In genomic region chr20:63613863-63614597, GRCh38 we compare ENCODE assay signal across 8 cellular contexts. TPM values are rescaled to one million over a fixed set of nuclear protein-coding genes. Genes with fewer than 3 reads are reported as not detected.
DNase-seq lines count a peak whose midpoint lies in the region; ATAC-seq, FAIRE-seq and TF ChIP-seq lines count a peak whose summit lies in the region.
"Not testable (repeated sequence)": the region's sequence is repeated elsewhere in the genome, so short reads cannot be mapped to it uniquely, and the experiment has no call there.

No MANE protein-coding gene starts in this region.

- POLR2A ChIA-PET in HCT116 (lab: Charles Lee) = not testable (repeated sequence)
- POLR2A ChIA-PET in PC-3 (lab: Charles Lee; ENCODE audit: unreplicated experiment) = interaction anchor here (0.5 to 0.7 kb wide), 2 partner anchors 72 to 136 kb away, joined by 3 to 5 read pairs; no protein-coding TSS in a partner anchor

- peak overlapping the region; percentile 25; the same call in 1 of the 2 replicates for H3K4me3 ChIP-seq in BLaER1
- not testable (repeated sequence) for H3K4me3 ChIP-seq in HCT116 (replicated peaks in 1 of 2; ENCODE audit: low read depth in 1 of 2, low read length in 2 of 2); PC-3 (ENCODE audit: low read length); astrocyte of the cerebellum (ENCODE audit: low read depth, low read length); fibroblast of lung (replicated peaks in 1 of 4; ENCODE audit: control extremely low read depth in 1 of 4, insufficient read depth in 1 of 4, low read depth in 3 of 4, low read length in 4 of 4); kidney (ENCODE audit: low read length in 2 of 2); parathyroid adenoma (ENCODE audit: low read depth, low read length); transverse colon

- H3K4me2 ChIP-seq in BLaER1 = peak overlapping the region; percentile 84
- not testable (repeated sequence) for H3K4me2 ChIP-seq in HCT116 (ENCODE audit: low read length); PC-3 (ENCODE audit: low read length); fibroblast of lung (ENCODE audit: extremely low read depth, insufficient read depth, low read length); parathyroid adenoma (ENCODE audit: low read length)

- not testable (repeated sequence) for H2AFZ ChIP-seq in HCT116 (ENCODE audit: low read depth, low read length, poor library complexity, severe bottlenecking); PC-3 (ENCODE audit: low read length); fibroblast of lung (ENCODE audit: low read length); parathyroid adenoma

- TF ChIP-seq EP300 in transverse colon (IDR thresholded peaks at IDR 0.05; ENCODE audit: low read depth) = not testable (repeated sequence)

- not testable (repeated sequence) for H3F3A ChIP-seq in PC-3 (ENCODE audit: low read length, unreplicated experiment)

- H3K27ac ChIP-seq in BLaER1 = peak overlapping the region; percentile 67
- not testable (repeated sequence) for H3K27ac ChIP-seq in HCT116 (ENCODE audit: low read depth, low read length); PC-3 (ENCODE audit: low read length); fibroblast of lung (ENCODE audit: insufficient read depth, low read length); kidney (ENCODE audit: low read depth in 2 of 2, low read length in 2 of 2); parathyroid adenoma; transverse colon

- TF ChIP-seq POLR2A in HCT116 (IDR thresholded peaks at IDR 0.05; ENCODE audit: borderline replicate concordance, extremely low read depth, insufficient read depth, insufficient read length); transverse colon (IDR thresholded peaks at IDR 0.05): not testable (repeated sequence)

- H4K20me1 ChIP-seq in BLaER1 = peaks cover 60% of the 10 kb centered on the region
- H4K20me1 ChIP-seq in HCT116 (ENCODE audit: insufficient read depth); PC-3 (ENCODE audit: low read length); fibroblast of lung (ENCODE audit: control insufficient read depth, extremely low read depth, insufficient read depth, low read length): not testable (repeated sequence)

- RAD21 ChIA-PET in HCT116 (lab: Charles Lee; ENCODE audit: low non-redundant PET in 1 of 2, low total read pairs in 2 of 2, uncharacterized antibody in 2 of 2, unreplicated experiment in 2 of 2) = not testable (repeated sequence)

- peaks cover 88% of the 10 kb centered on the region for H3K4me1 ChIP-seq in BLaER1
- not testable (repeated sequence) for H3K4me1 ChIP-seq in HCT116 (ENCODE audit: control insufficient read depth in 1 of 2, insufficient read depth in 2 of 2, low read length in 2 of 2); PC-3 (ENCODE audit: insufficient read depth, low read length); fibroblast of lung (ENCODE audit: control insufficient read depth, extremely low read depth, insufficient read depth, low read length); kidney (ENCODE audit: control insufficient read depth in 1 of 2, insufficient read depth in 1 of 2, low read depth in 1 of 2, low read length in 2 of 2); parathyroid adenoma; transverse colon

- CTCF ChIA-PET in HCT116 (lab: Charles Lee) = not testable (repeated sequence)
- CTCF ChIA-PET in PC-3 (lab: Charles Lee) = interaction anchor here (0.6 kb wide), 1 partner anchor 28 kb away, joined by 5 read pairs; no protein-coding TSS in a partner anchor

- not testable (repeated sequence) for H3K27me3 ChIP-seq in BLaER1; HCT116 (ENCODE audit: insufficient read depth, low read length); PC-3 (ENCODE audit: low read length); fibroblast of lung (ENCODE audit: control insufficient read depth, insufficient read depth, low read length); parathyroid adenoma (ENCODE audit: control insufficient read depth, insufficient read depth, low read length); transverse colon

- WGBS in transverse colon (ENCODE audit: low coverage in 1 of 2), 2 donors = 91 to 98% methylated on average over 6 to 18 of the region's 18 CpGs

- H3K9me2 ChIP-seq in HCT116 (ENCODE audit: insufficient read depth); PC-3 (replicated peaks; ENCODE audit: low read length): not testable (repeated sequence)

- intact Hi-C loops in HCT116 (cut with micrococcal nuclease); PC-3 (cut with micrococcal nuclease); kidney (cut with DNase I); transverse colon (cut with DNase I; ENCODE audit: low total_unique reads): not testable (repeated sequence)

- TF ChIP-seq CTCF in HCT116 (IDR thresholded peaks at IDR 0.05 in 2 of 3, conservative IDR thresholded peaks at IDR 0.05 in 1 of 3; ENCODE audit: borderline replicate concordance in 1 of 3, insufficient read depth in 1 of 3, low read depth in 2 of 3, low read length in 2 of 3) (peak in 2 of 3 experiments; percentile 37; a peak in 4 of 6 replicates), PC-3 (conservative IDR thresholded peaks at IDR 0.05; ENCODE audit: low read depth, low read length) (peak; percentile 28; the same call in 1 of the 2 replicates), astrocyte of the cerebellum (IDR thresholded peaks at IDR 0.05; ENCODE audit: low read depth, low read length, missing control alignments) (peak; percentile 28), fibroblast of lung (conservative IDR thresholded peaks at IDR 0.05 in 1 of 2, IDR thresholded peaks at IDR 0.05 in 1 of 2; ENCODE audit: low read depth in 1 of 2, low read length in 2 of 2) (peak; percentile 13 to 33), parathyroid adenoma (IDR thresholded peaks at IDR 0.05) (peak; percentile 22), transverse colon (IDR thresholded peaks at IDR 0.05) (peak in 3 of 5 experiments; percentile 13 to 54 (median 28))
- not testable (repeated sequence) for TF ChIP-seq CTCF in kidney (IDR thresholded peaks at IDR 0.05; ENCODE audit: borderline replicate concordance, extremely low read depth, insufficient read depth)

- not testable (repeated sequence) for BruUV-seq in HCT116 (replicated peaks; lab: Mats Ljungman, UMichigan); PC-3 (replicated peaks; lab: Mats Ljungman, UMichigan)

- H3K79me2 ChIP-seq in HCT116 (ENCODE audit: insufficient read depth, low read length) = peaks cover 12% of the 10 kb centered on the region
- not testable (repeated sequence) for H3K79me2 ChIP-seq in PC-3 (ENCODE audit: low read length)
- H3K79me2 ChIP-seq in fibroblast of lung (ENCODE audit: control insufficient read depth, insufficient read depth, low read length) = peaks cover 15% of the 10 kb centered on the region
- peaks cover 39% of the 10 kb centered on the region for H3K79me2 ChIP-seq in parathyroid adenoma

- TF ChIP-seq RAD21 in HCT116 (IDR thresholded peaks at IDR 0.05; ENCODE audit: low read depth) = not testable (repeated sequence)

- DNase-seq in HCT116 (ENCODE audit: low read depth, low spot score); PC-3; astrocyte of the cerebellum (ENCODE audit: low read depth); fibroblast of lung (ENCODE audit: low read depth in 2 of 2); transverse colon: not testable (repeated sequence)
- DNase-seq in kidney = peak; percentile 32

- not testable (repeated sequence) for ATAC-seq in HCT116, PC-3

- H3K36me3 ChIP-seq in BLaER1 (peaks cover 64% of the 10 kb centered on the region), HCT116 (ENCODE audit: control insufficient read depth in 1 of 2, insufficient read depth in 2 of 2, low read length in 2 of 2) (peaks cover 3 to 20% of the 10 kb centered on the region in 2 experiments), kidney (ENCODE audit: control insufficient read depth in 1 of 2, insufficient read depth in 2 of 2, low read length in 2 of 2) (peaks cover 11% of the 10 kb centered on the region in 2 donors), transverse colon (peaks cover 0 to 24% (median 4%) of the 10 kb centered on the region in 4 donors)
- not testable (repeated sequence) for H3K36me3 ChIP-seq in PC-3 (ENCODE audit: low read depth, low read length); fibroblast of lung (ENCODE audit: control insufficient read depth, insufficient read depth, low read length); parathyroid adenoma (ENCODE audit: control insufficient read depth, insufficient read depth, low read length)

- in situ Hi-C loops in astrocyte of the cerebellum (cut with HindIII; ENCODE audit: low sequenced_read_pairs); transverse colon (cut with MboI; ENCODE audit: low pct_ligation_motif_present in 1 of 4, low pct_unique_long_range_greater_than_20kb in 1 of 4, low sequenced_read_pairs in 3 of 4): not testable (repeated sequence)

- FAIRE-seq in kidney (lab: Jason Lieb, UNC) = not testable (repeated sequence)

- H3K9me3 ChIP-seq in BLaER1; HCT116 (ENCODE audit: control insufficient read depth in 1 of 2, insufficient read depth in 1 of 2, low read depth in 1 of 2, low read length in 2 of 2); PC-3 (ENCODE audit: low read length); fibroblast of lung (ENCODE audit: control insufficient read depth, insufficient read depth, low read depth, low read length); kidney (ENCODE audit: control insufficient read depth in 1 of 2, low read length in 2 of 2); parathyroid adenoma (ENCODE audit: control insufficient read depth, low read length); transverse colon: not testable (repeated sequence)

- peak overlapping the region; percentile 61; the same call in 1 of the 2 replicates for H3K9ac ChIP-seq in BLaER1
- not testable (repeated sequence) for H3K9ac ChIP-seq in HCT116 (ENCODE audit: low read length); PC-3 (ENCODE audit: low read length); fibroblast of lung (ENCODE audit: insufficient read depth, low read length); kidney (ENCODE audit: low read length in 2 of 2); parathyroid adenoma

RNA-seq across cellular contexts. Expression of gene GMEB2, which starts 12.9 kb away (rescaled TPM):
- 13.9 TPM for total RNA-seq in HCT116 (2021; ENCODE audit: unreplicated experiment)
- polyA plus RNA-seq in HCT116 (2012) = 10.0 and 10.2 TPM in 2 replicates
- 13.7 and 21.9 TPM in 2 replicates for total RNA-seq in PC-3 (2014; rRNA removed)
- total RNA-seq in fibroblast of lung = 7.4 and 10.9 TPM in 2 replicates
- 6.3 and 7.9 TPM in 2 replicates for polyA plus RNA-seq in fibroblast of lung
- polyA plus RNA-seq in fibroblast of lung (2012) = 7.2 and 8.5 TPM in 2 replicates
- 9.4 and 10.5 TPM in 2 replicates for polyA minus RNA-seq in fibroblast of lung (ENCODE audit: low replicate concordance)
- 13.4 TPM for total RNA-seq in kidney
- polyA plus RNA-seq in kidney (ENCODE audit: insufficient read depth, low read depth, low replicate concordance) = 6.1 TPM
- 10 to 100 TPM in 3 of 4 donors, 1 to 10 TPM in 1; 9.0 to 20.3 (median 13.5) TPM for total RNA-seq in transverse colon

RNA-seq across cellular contexts. Expression of gene STMN3, which starts 39.2 kb away (rescaled TPM):
- total RNA-seq in HCT116 (2021; ENCODE audit: unreplicated experiment) = 138 TPM
- 76.1 and 97.1 TPM in 2 replicates for polyA plus RNA-seq in HCT116 (2012)
- total RNA-seq in PC-3 (2014; rRNA removed) = 15.8 and 24.5 TPM in 2 replicates
- 16.4 and 34.3 TPM in 2 replicates for total RNA-seq in fibroblast of lung
- 3.7 and 27.4 TPM in 2 replicates for polyA plus RNA-seq in fibroblast of lung
- 6.8 and 60.2 TPM in 2 replicates for polyA plus RNA-seq in fibroblast of lung (2012)
- 10.4 and 96.0 TPM in 2 replicates for polyA minus RNA-seq in fibroblast of lung (ENCODE audit: low replicate concordance)
- 84.9 TPM for total RNA-seq in kidney
- polyA plus RNA-seq in kidney (ENCODE audit: insufficient read depth, low read depth, low replicate concordance) = 20.6 TPM
- total RNA-seq in transverse colon = 1 to 10 TPM in 3 of 4 donors, under 1 TPM in 1; 0.75 to 7.1 (median 4.4) TPM

RNA-seq across cellular contexts. Expression of gene HELZ2, which starts 40.0 kb away (rescaled TPM):
- total RNA-seq in HCT116 (2021; ENCODE audit: unreplicated experiment) (44.0 TPM), PC-3 (2014; rRNA removed) (33.4 and 77.2 TPM in 2 replicates), fibroblast of lung (40.6 and 47.6 TPM in 2 replicates), kidney (40.7 TPM), transverse colon (10 to 100 TPM; 32.9 to 49.4 (median 38.8) TPM)
- 40.3 and 54.7 TPM in 2 replicates for polyA plus RNA-seq in HCT116 (2012)
- polyA plus RNA-seq in fibroblast of lung (3.3 and 6.2 TPM in 2 replicates), kidney (ENCODE audit: insufficient read depth, low read depth, low replicate concordance) (3.2 TPM)
- polyA plus RNA-seq in fibroblast of lung (2012) = 9.7 and 15.1 TPM in 2 replicates
- 35.0 and 50.3 TPM in 2 replicates for polyA minus RNA-seq in fibroblast of lung (ENCODE audit: low replicate concordance)

RNA-seq across cellular contexts. Expression of gene RTEL1, which starts 44.1 kb away (rescaled TPM):
- total RNA-seq in HCT116 (2021; ENCODE audit: unreplicated experiment) = 58.0 TPM
- 24.9 and 26.1 TPM in 2 replicates for polyA plus RNA-seq in HCT116 (2012)
- total RNA-seq in PC-3 (2014; rRNA removed) = 43.0 and 56.2 TPM in 2 replicates
- 8.5 and 12.4 TPM in 2 replicates for total RNA-seq in fibroblast of lung
- 4.7 and 11.5 TPM in 2 replicates for polyA plus RNA-seq in fibroblast of lung
- polyA plus RNA-seq in fibroblast of lung (2012) = 7.0 and 13.8 TPM in 2 replicates
- 20.4 and 77.8 TPM in 2 replicates for polyA minus RNA-seq in fibroblast of lung (ENCODE audit: low replicate concordance)
- total RNA-seq in kidney = 37.7 TPM
- polyA plus RNA-seq in kidney (ENCODE audit: insufficient read depth, low read depth, low replicate concordance) = 5.3 TPM
- total RNA-seq in transverse colon = 10 to 100 TPM; 18.8 to 84.9 (median 24.1) TPM
